Comparison of ENCODE assay signal across 1 cellular context in genomic region chr3:43769471-43770425, GRCh38.
TF ChIP-seq lines count a peak whose summit lies in the region.

No MANE protein-coding gene starts in this region.

TF ChIP-seq in K562, 482 proteins besides CTCF, POLR2A, EP300 and RAD21 (continued from another document and continues in another):
- no peak for TF ChIP-seq SFPQ (IDR thresholded peaks at IDR 0.05; ENCODE audit: low read depth, low read length)
- TF ChIP-seq ZNF12 (CRISPR knock-in tag; IDR thresholded peaks at IDR 0.05): no peak
- TF ChIP-seq ARID4B (CRISPR knock-in tag; IDR thresholded peaks at IDR 0.05): no peak
- TF ChIP-seq ZBED1 (IDR thresholded peaks at IDR 0.05): no peak
- TF ChIP-seq GABPB2 (CRISPR knock-in tag; conservative IDR thresholded peaks at IDR 0.05): no peak
- TF ChIP-seq SAP30 (IDR thresholded peaks at IDR 0.05; ENCODE audit: borderline replicate concordance, insufficient read depth, low read depth, low read length, poor library complexity, severe bottlenecking): peak; percentile 50
- TF ChIP-seq MEF2D (tag; conservative IDR thresholded peaks at IDR 0.05; ENCODE audit: low read depth): peak; percentile 37; the same call in 1 of the 2 replicates
- peak; percentile 62; the same call in 1 of the 2 replicates for TF ChIP-seq HDAC6 (IDR thresholded peaks at IDR 0.05; ENCODE audit: low read depth, low read length)
- peak in 1 of 2 experiments; percentile 61; a peak in 2 of 4 replicates for TF ChIP-seq ZMIZ1 (IDR thresholded peaks at IDR 0.05; ENCODE audit: low read depth in 2 of 2, low read length in 2 of 2)
- no peak for TF ChIP-seq BRF2 (IDR thresholded peaks at IDR 0.05; ENCODE audit: borderline replicate concordance, insufficient read depth, insufficient read length)
- TF ChIP-seq HDGF (IDR thresholded peaks at IDR 0.05): peak; percentile 81; the same call in 1 of the 2 replicates
- peak in 1 of 2 experiments; percentile 17 for TF ChIP-seq AFF1 (IDR thresholded peaks at IDR 0.05; ENCODE audit: low read depth in 1 of 2, partially characterized antibody in 2 of 2)
- no peak for TF ChIP-seq KAT8 (IDR thresholded peaks at IDR 0.05; ENCODE audit: low read depth)
- TF ChIP-seq NR2C1 (IDR thresholded peaks at IDR 0.05): peak; percentile 46; the same call in 1 of the 2 replicates
- peak; percentile 69; the same call in 1 of the 2 replicates for TF ChIP-seq NR2C1 (tag; IDR thresholded peaks at IDR 0.05)
- TF ChIP-seq KLF6 (CRISPR knock-in tag; IDR thresholded peaks at IDR 0.05; ENCODE audit: borderline replicate concordance): peak; percentile 60; the same call in 1 of the 2 replicates
- no peak for TF ChIP-seq C11orf30 (IDR thresholded peaks at IDR 0.05; ENCODE audit: low read depth)
- TF ChIP-seq XRCC5 (IDR thresholded peaks at IDR 0.05; ENCODE audit: low read depth, low read length): peak; percentile 98
- no peak for TF ChIP-seq LARP7 (IDR thresholded peaks at IDR 0.05)
- no peak for TF ChIP-seq HNRNPL (IDR thresholded peaks at IDR 0.05; ENCODE audit: low read depth, low read length)
- no peak for TF ChIP-seq ADNP (tag; IDR thresholded peaks at IDR 0.05)
- 0 out of 2 replicates have a peak, but pooled peaks have one; percentile 20 for TF ChIP-seq NFXL1 (CRISPR knock-in tag; IDR thresholded peaks at IDR 0.05)
- no peak for TF ChIP-seq ZNF239 (CRISPR knock-in tag; IDR thresholded peaks at IDR 0.05)
- TF ChIP-seq, protein P1, sequence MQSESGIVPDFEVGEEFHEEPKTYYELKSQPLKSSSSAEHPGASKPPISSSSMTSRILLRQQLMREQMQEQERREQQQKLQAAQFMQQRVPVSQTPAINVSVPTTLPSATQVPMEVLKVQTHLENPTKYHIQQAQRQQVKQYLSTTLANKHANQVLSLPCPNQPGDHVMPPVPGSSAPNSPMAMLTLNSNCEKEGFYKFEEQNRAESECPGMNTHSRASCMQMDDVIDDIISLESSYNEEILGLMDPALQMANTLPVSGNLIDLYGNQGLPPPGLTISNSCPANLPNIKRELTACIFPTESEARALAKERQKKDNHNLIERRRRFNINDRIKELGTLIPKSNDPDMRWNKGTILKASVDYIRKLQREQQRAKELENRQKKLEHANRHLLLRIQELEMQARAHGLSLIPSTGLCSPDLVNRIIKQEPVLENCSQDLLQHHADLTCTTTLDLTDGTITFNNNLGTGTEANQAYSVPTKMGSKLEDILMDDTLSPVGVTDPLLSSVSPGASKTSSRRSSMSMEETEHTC (IDR thresholded peaks at IDR 0.05): 0 out of 2 replicates have a peak, but pooled peaks have one; percentile 18
- TF ChIP-seq ZNF324 (CRISPR knock-in tag; IDR thresholded peaks at IDR 0.05): no peak
- 0 out of 2 replicates have a peak, but pooled peaks have one; percentile 32 for TF ChIP-seq SUPT5H (IDR thresholded peaks at IDR 0.05)
- peak; percentile 79 for TF ChIP-seq MYNN (IDR thresholded peaks at IDR 0.05)
- no peak for TF ChIP-seq MYNN (CRISPR knock-in tag; IDR thresholded peaks at IDR 0.05)
- no peak for TF ChIP-seq HMG20A (CRISPR knock-in tag; conservative IDR thresholded peaks at IDR 0.05)
- TF ChIP-seq SRF (CRISPR knock-in tag; IDR thresholded peaks at IDR 0.05): peak in 1 of 2 experiments; percentile 85; a peak in 2 of 4 replicates
- 0 out of 2 replicates have a peak, but pooled peaks have one; percentile 51 for TF ChIP-seq HSF4 (CRISPR knock-in tag; IDR thresholded peaks at IDR 0.05; ENCODE audit: borderline replicate concordance)
- TF ChIP-seq, protein P2, sequence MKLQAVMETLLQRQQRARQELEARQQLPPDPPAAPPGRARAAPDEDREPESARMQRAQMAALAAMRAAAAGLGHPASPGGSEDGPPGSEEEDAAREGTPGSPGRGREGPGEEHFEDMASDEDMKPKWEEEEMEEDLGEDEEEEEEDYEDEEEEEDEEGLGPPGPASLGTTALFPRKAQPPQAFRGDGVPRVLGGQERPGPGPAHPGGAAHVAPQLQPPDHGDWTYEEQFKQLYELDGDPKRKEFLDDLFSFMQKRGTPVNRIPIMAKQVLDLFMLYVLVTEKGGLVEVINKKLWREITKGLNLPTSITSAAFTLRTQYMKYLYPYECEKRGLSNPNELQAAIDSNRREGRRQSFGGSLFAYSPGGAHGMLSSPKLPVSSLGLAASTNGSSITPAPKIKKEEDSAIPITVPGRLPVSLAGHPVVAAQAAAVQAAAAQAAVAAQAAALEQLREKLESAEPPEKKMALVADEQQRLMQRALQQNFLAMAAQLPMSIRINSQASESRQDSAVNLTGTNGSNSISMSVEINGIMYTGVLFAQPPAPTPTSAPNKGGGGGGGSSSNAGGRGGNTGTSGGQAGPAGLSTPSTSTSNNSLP (IDR thresholded peaks at IDR 0.05; ENCODE audit: borderline replicate concordance, low read depth, low read length): 0 out of 2 replicates have a peak, but pooled peaks have one; percentile 26
- TF ChIP-seq EGR1 (conservative IDR thresholded peaks at IDR 0.05): peak; percentile 63
- peak in 1 of 2 experiments; percentile 75; a peak in 2 of 3 replicates for TF ChIP-seq CBX3 (IDR thresholded peaks at IDR 0.05; ENCODE audit: borderline replicate concordance in 1 of 2, low read length in 2 of 2)
- peak; percentile 42 for TF ChIP-seq MEIS2 (IDR thresholded peaks at IDR 0.05; ENCODE audit: partially characterized antibody)
- TF ChIP-seq ZNF165 (CRISPR knock-in tag; IDR thresholded peaks at IDR 0.05; ENCODE audit: borderline replicate concordance): 0 out of 2 replicates have a peak, but pooled peaks have one; percentile 7
- no peak for TF ChIP-seq ZNF124 (CRISPR knock-in tag; IDR thresholded peaks at IDR 0.05)
- TF ChIP-seq EP400 (IDR thresholded peaks at IDR 0.05): peak; percentile 41
- TF ChIP-seq THRAP3 (IDR thresholded peaks at IDR 0.05; ENCODE audit: borderline replicate concordance): 0 out of 2 replicates have a peak, but pooled peaks have one; percentile 73
